Comparison of ENCODE assay signal across 11 cellular contexts in genomic region chr3:126468028-126468891, GRCh38. TPM values are rescaled to one million over a fixed set of nuclear protein-coding genes. Genes with fewer than 3 reads are reported as not detected.
DNase-seq lines count a peak whose midpoint lies in the region; ATAC-seq and TF ChIP-seq lines count a peak whose summit lies in the region.
"Had no signal": no experiment of that assay in that cellular context is flagged by ENCODE, and none has a peak within 500 bp of the region (broad histone marks: within the 10 kb centered on the region; RNA-seq: fewer than 3 reads in every experiment).

No MANE protein-coding gene starts in this region.

- no peaks in the 10 kb centered on the region for H3K9me2 ChIP-seq in hepatocyte (replicated peaks; ENCODE audit: insufficient read depth)

- H3K4me1 ChIP-seq in hepatocyte (ENCODE audit: insufficient read depth) = peaks cover 20% of the 10 kb centered on the region

- no peaks in the 10 kb centered on the region for H3K9me3 ChIP-seq in T-helper 17 cell (ENCODE audit: control insufficient read depth, low read length, poor library complexity, severe bottlenecking)
- H3K9me3 ChIP-seq in hepatocyte (ENCODE audit: low read depth) = no peaks in the 10 kb centered on the region
- H3K9me3 ChIP-seq: esophagus muscularis mucosa had no signal

- no peaks in the 10 kb centered on the region for H3K9me3 Mint-ChIP-seq in activated T-cell treated with anti-CD3 and anti-CD28 coated beads, Interleukin-2, amount 50 U/mL, for 72 hours
- no peaks in the 10 kb centered on the region for H3K9me3 Mint-ChIP-seq in stimulated activated effector memory CD8-positive, alpha-beta T cell treated with anti-CD3 and anti-CD28 coated beads, Interleukin-12 subunit alpha, Interleukin-12 subunit beta, amount 100 ng/mL, for 72 hours
- no peaks in the 10 kb centered on the region for H3K9me3 Mint-ChIP-seq in activated T-helper 2 cell treated with anti-CD3 and anti-CD28 coated beads, Interferon-gamma antibody, Interleukin-2, Interleukin-4, amounts not matched to agents 10 μg/mL and 5 μg/mL and 100 μg/mL, durations not matched to agents 14 hours and 24 hours and 36 hours

- no peak for DNase-seq in activated T-cell treated with anti-CD3 and anti-CD28 coated beads, Interleukin-2, amount 50 U/mL, for 72 hours
- no peak for DNase-seq in activated T-cell treated with anti-CD3 and anti-CD28 coated beads, Interleukin-2, amount 50 U/mL, for 48 hours
- DNase-seq in T-helper 17 cell (no peak), hepatocyte (ENCODE audit: low spot score) (peak; percentile 38), superior temporal gyrus (ENCODE audit: extremely low spot score) (no peak)
- DNase-seq in stimulated activated effector memory CD8-positive, alpha-beta T cell treated with anti-CD3 and anti-CD28 coated beads, Interleukin-12 subunit alpha, Interleukin-12 subunit beta, amount 100 ng/mL, for 72 hours (ENCODE audit: low spot score in 2 of 2) = no peak
- DNase-seq in activated T-helper 2 cell treated with anti-CD3 and anti-CD28 coated beads, Interferon-gamma antibody, Interleukin-2, Interleukin-4, amounts not matched to agents 10 μg/mL and 5 μg/mL and 100 μg/mL, durations not matched to agents 14 hours and 24 hours and 36 hours (ENCODE audit: low spot score) = no peak
- DNase-seq: activated CD4-positive, alpha-beta T cell treated with anti-CD3 and anti-CD28 coated beads for 4 hours; NCI-H226 had no signal

- peaks cover 73% of the 10 kb centered on the region for H3K79me2 ChIP-seq in hepatocyte

- WGBS in hepatocyte (ENCODE audit: low lambda C conversion rate, missing lambda C conversion rate) = 91% methylated on average over 13 of the region's 13 CpGs

- H4K20me1 ChIP-seq in hepatocyte (ENCODE audit: insufficient read depth, poor library complexity, severe bottlenecking) = peaks cover 72% of the 10 kb centered on the region

- intact Hi-C loops in activated T-helper 2 cell treated with anti-CD3 and anti-CD28 coated beads, Interferon-gamma antibody, Interleukin-2, Interleukin-4, amounts not matched to agents 10 μg/mL and 5 μg/mL and 100 μg/mL, durations not matched to agents 14 hours and 24 hours and 36 hours (cut with micrococcal nuclease) = no loop called here

- H3K4me3 ChIP-seq in hepatocyte = no peak overlapping the region
- H3K4me3 ChIP-seq: esophagus muscularis mucosa had no signal

- no peak for ATAC-seq in activated T-cell treated with anti-CD3 and anti-CD28 coated beads, Interleukin-2, amount 50 U/mL, for 72 hours (replicated peaks in 1 of 2)
- no peak for ATAC-seq in T-helper 17 cell
- ATAC-seq in stimulated activated effector memory CD8-positive, alpha-beta T cell treated with anti-CD3 and anti-CD28 coated beads, Interleukin-12 subunit alpha, Interleukin-12 subunit beta, amount 100 ng/mL, for 72 hours = no peak
- no peak for ATAC-seq in HG03108 (IDR thresholded peaks at IDR 0.05; ENCODE audit: unreplicated experiment)

- peaks cover 5 to 42% of the 10 kb centered on the region in 2 donors for H3K36me3 Mint-ChIP-seq in activated T-cell treated with anti-CD3 and anti-CD28 coated beads, Interleukin-2, amount 50 U/mL, for 72 hours (ENCODE audit: insufficient read depth in 2 of 2)
- H3K36me3 Mint-ChIP-seq in T-helper 17 cell (ENCODE audit: low read depth) = peaks cover 12% of the 10 kb centered on the region
- H3K36me3 Mint-ChIP-seq in stimulated activated effector memory CD8-positive, alpha-beta T cell treated with anti-CD3 and anti-CD28 coated beads, Interleukin-12 subunit alpha, Interleukin-12 subunit beta, amount 100 ng/mL, for 72 hours = peaks cover 99% of the 10 kb centered on the region
- H3K36me3 Mint-ChIP-seq in activated T-helper 2 cell treated with anti-CD3 and anti-CD28 coated beads, Interferon-gamma antibody, Interleukin-2, Interleukin-4, amounts not matched to agents 10 μg/mL and 5 μg/mL and 100 μg/mL, durations not matched to agents 14 hours and 24 hours and 36 hours (ENCODE audit: low read depth) = peaks cover 79% of the 10 kb centered on the region

- H3K36me3 ChIP-seq in hepatocyte (replicated peaks; ENCODE audit: insufficient read depth, low read depth) = no peaks in the 10 kb centered on the region

- TF ChIP-seq CTCF in hepatocyte (IDR thresholded peaks at IDR 0.05; ENCODE audit: poor library complexity) = no peak

- peak overlapping the region; percentile 52 for H3K27ac Mint-ChIP-seq in activated T-cell treated with anti-CD3 and anti-CD28 coated beads, Interleukin-2, amount 50 U/mL, for 72 hours
- peak overlapping the region; percentile 63 for H3K27ac Mint-ChIP-seq in T-helper 17 cell
- H3K27ac Mint-ChIP-seq in stimulated activated effector memory CD8-positive, alpha-beta T cell treated with anti-CD3 and anti-CD28 coated beads, Interleukin-12 subunit alpha, Interleukin-12 subunit beta, amount 100 ng/mL, for 72 hours = peak overlapping the region; percentile 87
- H3K27ac Mint-ChIP-seq in activated T-helper 2 cell treated with anti-CD3 and anti-CD28 coated beads, Interferon-gamma antibody, Interleukin-2, Interleukin-4, amounts not matched to agents 10 μg/mL and 5 μg/mL and 100 μg/mL, durations not matched to agents 14 hours and 24 hours and 36 hours = no peak overlapping the region

- no peak overlapping the region for H3K4me3 Mint-ChIP-seq in activated T-cell treated with anti-CD3 and anti-CD28 coated beads, Interleukin-2, amount 50 U/mL, for 72 hours
- H3K4me3 Mint-ChIP-seq in T-helper 17 cell = no peak overlapping the region
- no peak overlapping the region for H3K4me3 Mint-ChIP-seq in stimulated activated effector memory CD8-positive, alpha-beta T cell treated with anti-CD3 and anti-CD28 coated beads, Interleukin-12 subunit alpha, Interleukin-12 subunit beta, amount 100 ng/mL, for 72 hours
- no peak overlapping the region for H3K4me3 Mint-ChIP-seq in activated T-helper 2 cell treated with anti-CD3 and anti-CD28 coated beads, Interferon-gamma antibody, Interleukin-2, Interleukin-4, amounts not matched to agents 10 μg/mL and 5 μg/mL and 100 μg/mL, durations not matched to agents 14 hours and 24 hours and 36 hours (ENCODE audit: low read depth)

- no peaks in the 10 kb centered on the region for H3K27me3 ChIP-seq in hepatocyte
- H3K27me3 ChIP-seq: esophagus muscularis mucosa had no signal

- H3K4me1 Mint-ChIP-seq in activated T-cell treated with anti-CD3 and anti-CD28 coated beads, Interleukin-2, amount 50 U/mL, for 72 hours (ENCODE audit: low read depth) = peaks cover 31% of the 10 kb centered on the region
- H3K4me1 Mint-ChIP-seq in T-helper 17 cell = peaks cover 48% of the 10 kb centered on the region
- peaks cover 56% of the 10 kb centered on the region for H3K4me1 Mint-ChIP-seq in stimulated activated effector memory CD8-positive, alpha-beta T cell treated with anti-CD3 and anti-CD28 coated beads, Interleukin-12 subunit alpha, Interleukin-12 subunit beta, amount 100 ng/mL, for 72 hours
- peaks cover 25% of the 10 kb centered on the region for H3K4me1 Mint-ChIP-seq in activated T-helper 2 cell treated with anti-CD3 and anti-CD28 coated beads, Interferon-gamma antibody, Interleukin-2, Interleukin-4, amounts not matched to agents 10 μg/mL and 5 μg/mL and 100 μg/mL, durations not matched to agents 14 hours and 24 hours and 36 hours (ENCODE audit: low read depth)

- H2AFZ ChIP-seq in hepatocyte = no peak overlapping the region

- no peaks in the 10 kb centered on the region for H3K27me3 Mint-ChIP-seq in activated T-cell treated with anti-CD3 and anti-CD28 coated beads, Interleukin-2, amount 50 U/mL, for 72 hours (ENCODE audit: low read depth)
- H3K27me3 Mint-ChIP-seq in T-helper 17 cell = no peaks in the 10 kb centered on the region
- no peaks in the 10 kb centered on the region for H3K27me3 Mint-ChIP-seq in activated T-helper 2 cell treated with anti-CD3 and anti-CD28 coated beads, Interferon-gamma antibody, Interleukin-2, Interleukin-4, amounts not matched to agents 10 μg/mL and 5 μg/mL and 100 μg/mL, durations not matched to agents 14 hours and 24 hours and 36 hours (ENCODE audit: low read depth)

- no peak overlapping the region for H3K27ac ChIP-seq in hepatocyte
- H3K27ac ChIP-seq: esophagus muscularis mucosa had no signal

- H3K4me2 ChIP-seq in hepatocyte = no peak overlapping the region

RNA-seq across cellular contexts. Expression of gene ZXDC, which starts 7.4 kb away (rescaled TPM):
- 10 to 100 TPM; 27.8 to 32.8 TPM for total RNA-seq in activated T-cell treated with anti-CD3 and anti-CD28 coated beads, Interleukin-2, amount 50 U/mL, for 72 hours
- total RNA-seq in T-helper 17 cell (10 to 100 TPM; 57.2 to 59.0 TPM), hepatocyte (21.0 and 25.0 TPM in 2 replicates)
- polyA plus RNA-seq in hepatocyte = 22.9 and 24.1 TPM in 2 replicates
- total RNA-seq in activated T-helper 2 cell treated with anti-CD3 and anti-CD28 coated beads, Interferon-gamma antibody, Interleukin-2, Interleukin-4, amounts not matched to agents 10 μg/mL and 5 μg/mL and 100 μg/mL, durations not matched to agents 14 hours and 24 hours and 36 hours = 26.1 and 27.0 TPM in 2 replicates

RNA-seq across cellular contexts. Expression of gene UROC1, which starts 49.3 kb away (rescaled TPM):
- total RNA-seq in activated T-cell treated with anti-CD3 and anti-CD28 coated beads, Interleukin-2, amount 50 U/mL, for 72 hours = not detected
- total RNA-seq in T-helper 17 cell = not detected
- 2.2 and 4.2 TPM in 2 replicates for total RNA-seq in hepatocyte
- 1.5 and 2.3 TPM in 2 replicates for polyA plus RNA-seq in hepatocyte
- not detected in 2 replicates for total RNA-seq in activated T-helper 2 cell treated with anti-CD3 and anti-CD28 coated beads, Interferon-gamma antibody, Interleukin-2, Interleukin-4, amounts not matched to agents 10 μg/mL and 5 μg/mL and 100 μg/mL, durations not matched to agents 14 hours and 24 hours and 36 hours
- total RNA-seq: esophagus muscularis mucosa had no signal

RNA-seq across cellular contexts. Expression of gene CHST13, which starts 55.7 kb away (rescaled TPM):
- total RNA-seq in activated T-cell treated with anti-CD3 and anti-CD28 coated beads, Interleukin-2, amount 50 U/mL, for 72 hours = not detected
- under 1 TPM; 0.15 to 0.18 TPM for total RNA-seq in T-helper 17 cell
- 31.5 and 36.0 TPM in 2 replicates for total RNA-seq in hepatocyte
- polyA plus RNA-seq in hepatocyte = 50.2 and 54.6 TPM in 2 replicates
- 0.09 TPM in 1 of 2 replicates, not detected in the other for total RNA-seq in activated T-helper 2 cell treated with anti-CD3 and anti-CD28 coated beads, Interferon-gamma antibody, Interleukin-2, Interleukin-4, amounts not matched to agents 10 μg/mL and 5 μg/mL and 100 μg/mL, durations not matched to agents 14 hours and 24 hours and 36 hours

Comparison
In these comparisons a context has a peak if more than half of its experiments do, and no peak if none do; other contexts are left out.
1. RNA of gene CHST13, which starts 55.7 kb away (total RNA-seq): 31.5 to 36.0 TPM in hepatocyte; 0.15 to 0.18 TPM in T-helper 17 cell, not detected in activated T-cell treated with anti-CD3 and anti-CD28 coated beads, Interleukin-2, amount 50 U/mL, for 72 hours and 0.09 TPM in activated T-helper 2 cell treated with anti-CD3 and anti-CD28 coated beads, Interferon-gamma antibody, Interleukin-2, Interleukin-4, amounts not matched to agents 10 μg/mL and 5 μg/mL and 100 μg/mL, durations not matched to agents 14 hours and 24 hours and 36 hours; every median in the first group is over 10 times any median in the second.